In genomic region chr12:121802843-121803698, GRCh38 we compare ENCODE assay signal across 1 cellular context.
TF ChIP-seq lines count a peak whose summit lies in the region.

No MANE protein-coding gene starts in this region.

TF ChIP-seq in WTC11, 78 proteins besides CTCF, POLR2A, EP300 and RAD21 (continued from another document):
- TF ChIP-seq, protein P1, sequence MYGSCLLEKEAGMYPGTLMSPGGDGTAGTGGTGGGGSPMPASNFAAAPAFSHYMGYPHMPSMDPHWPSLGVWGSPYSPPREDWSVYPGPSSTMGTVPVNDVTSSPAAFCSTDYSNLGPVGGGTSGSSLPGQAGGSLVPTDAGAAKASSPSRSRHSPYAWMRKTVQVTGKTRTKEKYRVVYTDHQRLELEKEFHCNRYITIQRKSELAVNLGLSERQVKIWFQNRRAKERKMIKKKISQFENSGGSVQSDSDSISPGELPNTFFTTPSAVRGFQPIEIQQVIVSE (CRISPR knock-in tag; IDR thresholded peaks at IDR 0.05; ENCODE audit: borderline replicate concordance): no peak
- TF ChIP-seq, protein P2, sequence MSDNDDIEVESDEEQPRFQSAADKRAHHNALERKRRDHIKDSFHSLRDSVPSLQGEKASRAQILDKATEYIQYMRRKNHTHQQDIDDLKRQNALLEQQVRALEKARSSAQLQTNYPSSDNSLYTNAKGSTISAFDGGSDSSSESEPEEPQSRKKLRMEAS (CRISPR knock-in tag; IDR thresholded peaks at IDR 0.05): peak; percentile 41; the same call in 1 of the 2 replicates
